ENCODE assay signal across 8 cellular contexts in genomic region chr7:104207731-104208420, GRCh38. TPM values are rescaled to one million over a fixed set of nuclear protein-coding genes. Genes with fewer than 3 reads are reported as not detected.
DNase-seq lines count a peak whose midpoint lies in the region; ATAC-seq and TF ChIP-seq lines count a peak whose summit lies in the region.

Gene ORC5 (minus strand): TSS chr7:104208013. CDS start chr7:104207904, 109 bp downstream.

- POLR2A ChIA-PET in activated CD8-positive, alpha-beta T cell treated with anti-CD3 and anti-CD28 coated beads for 36 hours (lab: Charles Lee) = interaction anchor here (1.3 kb wide), 1 partner anchor 24 kb away, joined by 3 read pairs; no protein-coding TSS in a partner anchor

- intact Hi-C loops in CD14-positive monocyte (cut with micrococcal nuclease) = no loop called here
- intact Hi-C loops in activated CD8-positive, alpha-beta T cell treated with anti-CD3 and anti-CD28 coated beads for 36 hours (cut with micrococcal nuclease) = no loop called here

- DNase-seq in CD14-positive monocyte (ENCODE audit: low spot score) = peak; percentile 49
- DNase-seq in NCI-H82 (lab: John Stamatoyannopoulos, UW) = peak; percentile 92
- peak; percentile 82 for DNase-seq in activated CD8-positive, alpha-beta T cell treated with anti-CD3 and anti-CD28 coated beads for 36 hours
- peak; percentile 44 for DNase-seq in effector CD8-positive, alpha-beta T cell (lab: John Stamatoyannopoulos, UW)
- peak; percentile 79 for DNase-seq in medulla oblongata (ENCODE audit: extremely low spot score)
- peak; percentile 49 for DNase-seq in stimulated activated CD8-positive, alpha-beta memory T cell treated with anti-CD3 and anti-CD28 coated beads, Interleukin-12 subunit alpha, Interleukin-12 subunit beta, amount 100 ng/mL, for 1 hour (ENCODE audit: low read depth)

- H3K27ac Mint-ChIP-seq in CD14-positive monocyte = peak within 1 kb of the TSS; percentile 83 to 94 (median 87)
- H3K27ac Mint-ChIP-seq in activated CD8-positive, alpha-beta T cell treated with anti-CD3 and anti-CD28 coated beads for 36 hours = peak within 1 kb of the TSS; percentile 92

- H3K27me3 Mint-ChIP-seq in CD14-positive monocyte (ENCODE audit: low read depth in 3 of 3) = peaks cover 2 to 22% (median 2%) of the 10 kb centered on the region in 3 donors
- H3K27me3 Mint-ChIP-seq in activated CD8-positive, alpha-beta T cell treated with anti-CD3 and anti-CD28 coated beads for 36 hours = peaks cover 13% of the 10 kb centered on the region

- peaks cover 10 to 11% of the 10 kb centered on the region in 2 donors for H3K36me3 Mint-ChIP-seq in CD14-positive monocyte
- H3K36me3 Mint-ChIP-seq in activated CD8-positive, alpha-beta T cell treated with anti-CD3 and anti-CD28 coated beads for 36 hours (ENCODE audit: low read depth) = peaks cover 6% of the 10 kb centered on the region

- no peak for TF ChIP-seq CTCF in CD14-positive monocyte (IDR thresholded peaks at IDR 0.05)
- TF ChIP-seq CTCF in activated CD8-positive, alpha-beta T cell treated with anti-CD3 and anti-CD28 coated beads for 36 hours (IDR thresholded peaks at IDR 0.05) = no peak

- peaks cover 18% of the 10 kb centered on the region for H3K4me1 Mint-ChIP-seq in CD14-positive monocyte
- H3K4me1 Mint-ChIP-seq in activated CD8-positive, alpha-beta T cell treated with anti-CD3 and anti-CD28 coated beads for 36 hours (ENCODE audit: low read depth) = peaks cover 26% of the 10 kb centered on the region

- ATAC-seq in GM19351 (IDR thresholded peaks at IDR 0.05; ENCODE audit: unreplicated experiment) (peak; percentile 99), HG03520 (IDR thresholded peaks at IDR 0.05; ENCODE audit: unreplicated experiment) (peak; percentile 100)
- ATAC-seq in activated CD8-positive, alpha-beta T cell treated with anti-CD3 and anti-CD28 coated beads for 36 hours = peak; percentile 100

- H3K4me3 Mint-ChIP-seq in CD14-positive monocyte = peak within 1 kb of the TSS; percentile 91 to 98
- H3K4me3 Mint-ChIP-seq in activated CD8-positive, alpha-beta T cell treated with anti-CD3 and anti-CD28 coated beads for 36 hours = peak within 1 kb of the TSS; percentile 81

- CTCF ChIA-PET in activated CD8-positive, alpha-beta T cell treated with anti-CD3 and anti-CD28 coated beads for 36 hours (lab: Charles Lee) = interaction anchor here (0.9 to 1.1 kb wide), 2 partner anchors 24 to 675 kb away, joined by 3 to 4 read pairs; no protein-coding TSS in a partner anchor

- peaks cover 2 to 14% (median 6%) of the 10 kb centered on the region in 7 donors for H3K9me3 Mint-ChIP-seq in CD14-positive monocyte
- peaks cover 3% of the 10 kb centered on the region for H3K9me3 Mint-ChIP-seq in activated CD8-positive, alpha-beta T cell treated with anti-CD3 and anti-CD28 coated beads for 36 hours

RNA-seq across cellular contexts. Expression of gene ORC5, which starts in this region (rescaled TPM):
- 1 to 10 TPM; 7.0 to 7.9 TPM for polyA plus RNA-seq in CD14-positive monocyte
- total RNA-seq in activated CD8-positive, alpha-beta T cell treated with anti-CD3 and anti-CD28 coated beads for 36 hours = 10 to 100 TPM; 22.1 to 26.0 TPM

Comparison
In these comparisons a context has a peak if more than half of its experiments do, and no peak if none do; other contexts are left out.
1. Peak in every context shown above with its lines: DNase-seq and ATAC-seq.